Comparison of ENCODE assay signal across 1 cellular context in genomic region chr17:51598824-51599223, GRCh38.
TF ChIP-seq lines count a peak whose summit lies in the region.

No MANE protein-coding gene starts in this region.

TF ChIP-seq in GM23338, 12 proteins besides CTCF, POLR2A, EP300 and RAD21 (continued from another document):
- TF ChIP-seq, protein P1, sequence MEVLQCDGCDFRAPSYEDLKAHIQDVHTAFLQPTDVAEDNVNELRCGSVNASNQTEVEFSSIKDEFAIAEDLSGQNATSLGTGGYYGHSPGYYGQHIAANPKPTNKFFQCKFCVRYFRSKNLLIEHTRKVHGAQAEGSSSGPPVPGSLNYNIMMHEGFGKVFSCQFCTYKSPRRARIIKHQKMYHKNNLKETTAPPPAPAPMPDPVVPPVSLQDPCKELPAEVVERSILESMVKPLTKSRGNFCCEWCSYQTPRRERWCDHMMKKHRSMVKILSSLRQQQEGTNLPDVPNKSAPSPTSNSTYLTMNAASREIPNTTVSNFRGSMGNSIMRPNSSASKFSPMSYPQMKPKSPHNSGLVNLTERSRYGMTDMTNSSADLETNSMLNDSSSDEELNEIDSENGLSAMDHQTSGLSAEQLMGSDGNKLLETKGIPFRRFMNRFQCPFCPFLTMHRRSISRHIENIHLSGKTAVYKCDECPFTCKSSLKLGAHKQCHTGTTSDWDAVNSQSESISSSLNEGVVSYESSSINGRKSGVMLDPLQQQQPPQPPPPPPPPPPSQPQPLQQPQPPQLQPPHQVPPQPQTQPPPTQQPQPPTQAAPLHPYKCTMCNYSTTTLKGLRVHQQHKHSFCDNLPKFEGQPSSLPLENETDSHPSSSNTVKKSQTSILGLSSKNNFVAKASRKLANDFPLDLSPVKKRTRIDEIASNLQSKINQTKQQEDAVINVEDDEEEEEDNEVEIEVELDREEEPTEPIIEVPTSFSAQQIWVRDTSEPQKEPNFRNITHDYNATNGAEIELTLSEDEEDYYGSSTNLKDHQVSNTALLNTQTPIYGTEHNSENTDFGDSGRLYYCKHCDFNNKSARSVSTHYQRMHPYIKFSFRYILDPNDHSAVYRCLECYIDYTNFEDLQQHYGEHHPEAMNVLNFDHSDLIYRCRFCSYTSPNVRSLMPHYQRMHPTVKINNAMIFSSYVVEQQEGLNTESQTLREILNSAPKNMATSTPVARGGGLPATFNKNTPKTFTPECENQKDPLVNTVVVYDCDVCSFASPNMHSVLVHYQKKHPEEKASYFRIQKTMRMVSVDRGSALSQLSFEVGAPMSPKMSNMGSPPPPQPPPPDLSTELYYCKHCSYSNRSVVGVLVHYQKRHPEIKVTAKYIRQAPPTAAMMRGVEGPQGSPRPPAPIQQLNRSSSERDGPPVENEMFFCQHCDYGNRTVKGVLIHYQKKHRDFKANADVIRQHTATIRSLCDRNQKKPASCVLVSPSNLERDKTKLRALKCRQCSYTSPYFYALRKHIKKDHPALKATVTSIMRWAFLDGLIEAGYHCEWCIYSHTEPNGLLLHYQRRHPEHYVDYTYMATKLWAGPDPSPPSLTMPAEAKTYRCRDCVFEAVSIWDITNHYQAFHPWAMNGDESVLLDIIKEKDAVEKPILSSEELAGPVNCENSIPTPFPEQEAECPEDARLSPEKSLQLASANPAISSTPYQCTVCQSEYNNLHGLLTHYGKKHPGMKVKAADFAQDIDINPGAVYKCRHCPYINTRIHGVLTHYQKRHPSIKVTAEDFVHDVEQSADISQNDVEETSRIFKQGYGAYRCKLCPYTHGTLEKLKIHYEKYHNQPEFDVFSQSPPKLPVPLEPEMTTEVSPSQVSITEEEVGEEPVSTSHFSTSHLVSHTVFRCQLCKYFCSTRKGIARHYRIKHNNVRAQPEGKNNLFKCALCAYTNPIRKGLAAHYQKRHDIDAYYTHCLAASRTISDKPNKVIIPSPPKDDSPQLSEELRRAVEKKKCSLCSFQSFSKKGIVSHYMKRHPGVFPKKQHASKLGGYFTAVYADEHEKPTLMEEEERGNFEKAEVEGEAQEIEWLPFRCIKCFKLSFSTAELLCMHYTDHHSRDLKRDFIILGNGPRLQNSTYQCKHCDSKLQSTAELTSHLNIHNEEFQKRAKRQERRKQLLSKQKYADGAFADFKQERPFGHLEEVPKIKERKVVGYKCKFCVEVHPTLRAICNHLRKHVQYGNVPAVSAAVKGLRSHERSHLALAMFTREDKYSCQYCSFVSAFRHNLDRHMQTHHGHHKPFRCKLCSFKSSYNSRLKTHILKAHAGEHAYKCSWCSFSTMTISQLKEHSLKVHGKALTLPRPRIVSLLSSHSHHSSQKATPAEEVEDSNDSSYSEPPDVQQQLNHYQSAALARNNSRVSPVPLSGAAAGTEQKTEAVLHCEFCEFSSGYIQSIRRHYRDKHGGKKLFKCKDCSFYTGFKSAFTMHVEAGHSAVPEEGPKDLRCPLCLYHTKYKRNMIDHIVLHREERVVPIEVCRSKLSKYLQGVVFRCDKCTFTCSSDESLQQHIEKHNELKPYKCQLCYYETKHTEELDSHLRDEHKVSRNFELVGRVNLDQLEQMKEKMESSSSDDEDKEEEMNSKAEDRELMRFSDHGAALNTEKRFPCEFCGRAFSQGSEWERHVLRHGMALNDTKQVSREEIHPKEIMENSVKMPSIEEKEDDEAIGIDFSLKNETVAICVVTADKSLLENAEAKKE (CRISPR knock-in tag; IDR thresholded peaks at IDR 0.05), result peak; percentile 86; the same call in 1 of the 2 replicates
- TF ChIP-seq NANOG (IDR thresholded peaks at IDR 0.05; ENCODE audit: borderline replicate concordance), result peak; percentile 77; the same call in 1 of the 2 replicates
